In the genomic region with DNA sequence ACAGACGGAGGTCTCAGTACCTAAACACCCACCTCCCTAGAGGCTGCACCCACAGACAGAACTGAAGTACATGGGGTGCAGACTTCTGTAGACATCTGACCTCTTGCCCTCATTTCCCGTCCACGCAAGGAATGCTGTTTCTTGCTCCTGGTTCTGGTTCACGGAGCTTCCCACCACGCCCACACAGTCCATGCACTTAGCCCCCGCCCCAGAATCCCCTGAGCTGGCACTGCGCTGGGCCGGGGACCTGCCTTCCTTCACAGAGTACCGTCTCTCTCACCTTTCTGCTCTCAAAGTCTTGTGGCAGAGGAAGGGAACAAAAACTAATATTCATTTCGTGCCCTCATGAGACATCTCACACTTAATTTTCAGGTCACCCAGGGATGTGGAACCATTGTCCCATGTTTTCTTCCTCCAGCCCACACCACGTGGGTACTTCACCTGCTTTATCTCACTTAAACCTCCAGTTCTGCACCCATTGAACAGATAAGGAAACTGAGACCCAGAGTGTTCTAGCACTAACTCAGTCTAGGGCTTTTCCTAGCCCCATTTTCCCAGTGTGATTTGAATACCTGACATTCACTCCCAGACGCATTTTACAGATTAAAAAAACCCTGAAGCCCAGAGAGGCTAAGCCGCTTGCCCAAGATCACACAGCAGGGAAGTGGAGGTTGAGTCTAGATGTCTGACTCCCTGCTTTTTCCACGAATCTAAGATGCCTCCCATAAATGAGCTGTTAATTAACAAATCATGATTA, we compare ENCODE assay signal across 2 cellular contexts.
TF ChIP-seq lines count a peak whose summit lies in the region.

No MANE protein-coding gene starts in this region.

TF ChIP-seq in HepG2, 621 proteins besides CTCF, POLR2A, EP300 and RAD21:
- TF ChIP-seq SYNCRIP (IDR thresholded peaks at IDR 0.05; ENCODE audit: insufficient read depth, low read depth, low read length) = no peak
- peak; percentile 45; the same call in 1 of the 2 replicates for TF ChIP-seq ZNF768 (CRISPR knock-in tag; IDR thresholded peaks at IDR 0.05)
- no peak for TF ChIP-seq ZNF296 (CRISPR knock-in tag; conservative IDR thresholded peaks at IDR 0.05)
- 0 out of 2 replicates have a peak, but pooled peaks have one; percentile 40 for TF ChIP-seq ZMYM3 (CRISPR knock-in tag; IDR thresholded peaks at IDR 0.05)
- peak; percentile 84 for TF ChIP-seq ZNF629 (CRISPR knock-in tag; conservative IDR thresholded peaks at IDR 0.05)

TF ChIP-seq in GM12878, 131 proteins besides CTCF, POLR2A, EP300 and RAD21 (continues in another document):
- TF ChIP-seq CBFB (IDR thresholded peaks at IDR 0.05; ENCODE audit: low read depth) = no peak
- TF ChIP-seq HDGF (IDR thresholded peaks at IDR 0.05) = no peak
- TF ChIP-seq BCL11A (IDR thresholded peaks at IDR 0.05; ENCODE audit: low read depth, low read length) = no peak
- TF ChIP-seq, protein P1, sequence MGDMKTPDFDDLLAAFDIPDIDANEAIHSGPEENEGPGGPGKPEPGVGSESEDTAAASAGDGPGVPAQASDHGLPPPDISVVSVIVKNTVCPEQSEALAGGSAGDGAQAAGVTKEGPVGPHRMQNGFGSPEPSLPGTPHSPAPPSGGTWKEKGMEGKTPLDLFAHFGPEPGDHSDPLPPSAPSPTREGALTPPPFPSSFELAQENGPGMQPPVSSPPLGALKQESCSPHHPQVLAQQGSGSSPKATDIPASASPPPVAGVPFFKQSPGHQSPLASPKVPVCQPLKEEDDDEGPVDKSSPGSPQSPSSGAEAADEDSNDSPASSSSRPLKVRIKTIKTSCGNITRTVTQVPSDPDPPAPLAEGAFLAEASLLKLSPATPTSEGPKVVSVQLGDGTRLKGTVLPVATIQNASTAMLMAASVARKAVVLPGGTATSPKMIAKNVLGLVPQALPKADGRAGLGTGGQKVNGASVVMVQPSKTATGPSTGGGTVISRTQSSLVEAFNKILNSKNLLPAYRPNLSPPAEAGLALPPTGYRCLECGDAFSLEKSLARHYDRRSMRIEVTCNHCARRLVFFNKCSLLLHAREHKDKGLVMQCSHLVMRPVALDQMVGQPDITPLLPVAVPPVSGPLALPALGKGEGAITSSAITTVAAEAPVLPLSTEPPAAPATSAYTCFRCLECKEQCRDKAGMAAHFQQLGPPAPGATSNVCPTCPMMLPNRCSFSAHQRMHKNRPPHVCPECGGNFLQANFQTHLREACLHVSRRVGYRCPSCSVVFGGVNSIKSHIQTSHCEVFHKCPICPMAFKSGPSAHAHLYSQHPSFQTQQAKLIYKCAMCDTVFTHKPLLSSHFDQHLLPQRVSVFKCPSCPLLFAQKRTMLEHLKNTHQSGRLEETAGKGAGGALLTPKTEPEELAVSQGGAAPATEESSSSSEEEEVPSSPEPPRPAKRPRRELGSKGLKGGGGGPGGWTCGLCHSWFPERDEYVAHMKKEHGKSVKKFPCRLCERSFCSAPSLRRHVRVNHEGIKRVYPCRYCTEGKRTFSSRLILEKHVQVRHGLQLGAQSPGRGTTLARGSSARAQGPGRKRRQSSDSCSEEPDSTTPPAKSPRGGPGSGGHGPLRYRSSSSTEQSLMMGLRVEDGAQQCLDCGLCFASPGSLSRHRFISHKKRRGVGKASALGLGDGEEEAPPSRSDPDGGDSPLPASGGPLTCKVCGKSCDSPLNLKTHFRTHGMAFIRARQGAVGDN (IDR thresholded peaks at IDR 0.05) = no peak
- TF ChIP-seq ETV6 (conservative IDR thresholded peaks at IDR 0.05 in 1 of 2, IDR thresholded peaks at IDR 0.05 in 1 of 2; ENCODE audit: borderline replicate concordance in 1 of 2, low read depth in 1 of 2) = no peak
- TF ChIP-seq CBX3 (IDR thresholded peaks at IDR 0.05; ENCODE audit: borderline replicate concordance, low read depth) = no peak
- no peak for TF ChIP-seq SKIL (IDR thresholded peaks at IDR 0.05; ENCODE audit: low read depth, poor library complexity, severe bottlenecking)
- TF ChIP-seq TAF1 (IDR thresholded peaks at IDR 0.05; ENCODE audit: borderline replicate concordance, low read depth, low read length) = no peak
- no peak for TF ChIP-seq ELK1 (IDR thresholded peaks at IDR 0.05; ENCODE audit: low read depth, low read length)
- no peak for TF ChIP-seq ZBTB4 (CRISPR knock-in tag; IDR thresholded peaks at IDR 0.05)
- TF ChIP-seq NBN (IDR thresholded peaks at IDR 0.05) = no peak; the same call in 1 of the 2 replicates
- no peak for TF ChIP-seq ZBTB33 (IDR thresholded peaks at IDR 0.05)
- TF ChIP-seq SIN3A (IDR thresholded peaks at IDR 0.05; ENCODE audit: low read depth, low read length) = no peak
- no peak for TF ChIP-seq MXI1 (IDR thresholded peaks at IDR 0.05; ENCODE audit: low read depth, low read length)
- TF ChIP-seq TCF3 (IDR thresholded peaks at IDR 0.05; ENCODE audit: borderline replicate concordance, insufficient read depth, low read depth, low read length) = no peak
- no peak for TF ChIP-seq SREBF1 (IDR thresholded peaks at IDR 0.05; ENCODE audit: low read length)
- TF ChIP-seq, protein P2, sequence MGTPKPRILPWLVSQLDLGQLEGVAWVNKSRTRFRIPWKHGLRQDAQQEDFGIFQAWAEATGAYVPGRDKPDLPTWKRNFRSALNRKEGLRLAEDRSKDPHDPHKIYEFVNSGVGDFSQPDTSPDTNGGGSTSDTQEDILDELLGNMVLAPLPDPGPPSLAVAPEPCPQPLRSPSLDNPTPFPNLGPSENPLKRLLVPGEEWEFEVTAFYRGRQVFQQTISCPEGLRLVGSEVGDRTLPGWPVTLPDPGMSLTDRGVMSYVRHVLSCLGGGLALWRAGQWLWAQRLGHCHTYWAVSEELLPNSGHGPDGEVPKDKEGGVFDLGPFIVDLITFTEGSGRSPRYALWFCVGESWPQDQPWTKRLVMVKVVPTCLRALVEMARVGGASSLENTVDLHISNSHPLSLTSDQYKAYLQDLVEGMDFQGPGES (IDR thresholded peaks at IDR 0.05) = no peak
- no peak for TF ChIP-seq NR2C1 (IDR thresholded peaks at IDR 0.05)
- 0 out of 2 replicates have a peak, but pooled peaks have one; percentile 26 for TF ChIP-seq ATF7 (IDR thresholded peaks at IDR 0.05; ENCODE audit: low read depth)
- no peak for TF ChIP-seq GABPA (IDR thresholded peaks at IDR 0.05; ENCODE audit: low read depth)
- TF ChIP-seq IKZF1 (conservative IDR thresholded peaks at IDR 0.05) = peak; percentile 50; the same call in 1 of the 2 replicates
- TF ChIP-seq DPF2 (IDR thresholded peaks at IDR 0.05) = no peak
- no peak for TF ChIP-seq SREBF2 (IDR thresholded peaks at IDR 0.05; ENCODE audit: low read length)
- no peak for TF ChIP-seq POLR2AphosphoS5 (IDR thresholded peaks at IDR 0.05; ENCODE audit: low read length)
- no peak for TF ChIP-seq CHD4 (IDR thresholded peaks at IDR 0.05)
- TF ChIP-seq PAX5 (IDR thresholded peaks at IDR 0.05; ENCODE audit: borderline replicate concordance, low read depth, low read length) = 0 out of 2 replicates have a peak, but pooled peaks have one; percentile 29
- TF ChIP-seq, protein P3, sequence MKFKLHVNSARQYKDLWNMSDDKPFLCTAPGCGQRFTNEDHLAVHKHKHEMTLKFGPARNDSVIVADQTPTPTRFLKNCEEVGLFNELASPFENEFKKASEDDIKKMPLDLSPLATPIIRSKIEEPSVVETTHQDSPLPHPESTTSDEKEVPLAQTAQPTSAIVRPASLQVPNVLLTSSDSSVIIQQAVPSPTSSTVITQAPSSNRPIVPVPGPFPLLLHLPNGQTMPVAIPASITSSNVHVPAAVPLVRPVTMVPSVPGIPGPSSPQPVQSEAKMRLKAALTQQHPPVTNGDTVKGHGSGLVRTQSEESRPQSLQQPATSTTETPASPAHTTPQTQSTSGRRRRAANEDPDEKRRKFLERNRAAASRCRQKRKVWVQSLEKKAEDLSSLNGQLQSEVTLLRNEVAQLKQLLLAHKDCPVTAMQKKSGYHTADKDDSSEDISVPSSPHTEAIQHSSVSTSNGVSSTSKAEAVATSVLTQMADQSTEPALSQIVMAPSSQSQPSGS (IDR thresholded peaks at IDR 0.05; ENCODE audit: low read length) = no peak
- TF ChIP-seq MLLT1 (IDR thresholded peaks at IDR 0.05) = no peak
- TF ChIP-seq ZSCAN29 (IDR thresholded peaks at IDR 0.05) = no peak
- peak; percentile 64; the same call in 1 of the 2 replicates for TF ChIP-seq NR2F1 (conservative IDR thresholded peaks at IDR 0.05)
- TF ChIP-seq PKNOX1 (IDR thresholded peaks at IDR 0.05) = no peak
- TF ChIP-seq SMARCA5 (IDR thresholded peaks at IDR 0.05) = peak; percentile 94
- no peak for TF ChIP-seq POLR2AphosphoS2 (IDR thresholded peaks at IDR 0.05; ENCODE audit: low read depth, low read length)
